Comparison of ENCODE assay signal across 17 cellular contexts in the genomic region with DNA sequence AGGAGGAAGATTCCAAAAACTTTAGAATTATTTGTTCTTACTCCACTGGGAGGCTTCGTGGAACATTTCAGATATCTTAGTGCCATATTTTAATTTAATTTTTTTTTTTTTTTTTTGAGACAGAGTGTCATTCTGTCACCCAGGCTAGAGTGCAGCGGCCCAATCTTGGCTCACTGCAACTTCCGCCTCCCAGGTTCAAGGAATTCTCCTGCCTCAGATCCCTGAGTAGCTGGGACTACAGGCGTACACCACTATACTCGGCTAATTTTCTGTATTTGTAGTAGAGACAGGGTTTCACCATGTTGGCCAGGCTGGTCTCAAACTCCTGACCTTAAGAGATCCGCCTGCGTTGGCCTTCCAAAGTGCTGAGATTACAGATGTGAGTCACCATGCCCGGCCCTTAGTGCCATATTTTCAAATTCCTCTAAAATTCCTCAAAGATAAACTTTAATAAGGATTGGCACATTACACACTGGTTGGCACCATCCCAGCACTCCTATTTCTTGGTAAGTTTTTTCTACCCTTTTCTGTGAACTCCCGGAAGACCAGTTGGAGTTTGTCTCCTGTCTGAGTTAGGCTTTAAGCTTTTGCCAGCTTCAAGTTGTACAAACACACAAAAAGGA.
"Had no signal": no experiment of that assay in that cellular context is flagged by ENCODE, and none has a peak within 500 bp of the region (broad histone marks: within the 10 kb centered on the region; RNA-seq: fewer than 3 reads in every experiment).

No MANE protein-coding gene starts in this region.

- DNase-seq: activated CD4-positive, alpha-beta T cell treated with anti-CD3 and anti-CD28 coated beads for 48 hours; activated CD8-positive, alpha-beta T cell treated with anti-CD3 and anti-CD28 coated beads for 36 hours; activated effector memory CD4-positive, alpha-beta T cell treated with Interleukin-2 at 50 U/mL for 16 hours; activated naive CD4-positive, alpha-beta T cell treated with anti-CD3 and anti-CD28 coated beads, Interleukin-2, amount 50 U/mL, for 16 hours; activated T-cell treated with anti-CD3 and anti-CD28 coated beads, Interleukin-2, amount 50 U/mL, for 4 hours; central memory CD4-positive, alpha-beta T cell; colonic mucosa; left colon; mammary epithelial cell; mucosa of descending colon; natural killer cell; right lobe of liver; T-helper 2 cell had no signal

- H3K4me3 ChIP-seq: adrenal gland, colonic mucosa, esophagus muscularis mucosa, mucosa of descending colon, right lobe of liver, thoracic aorta had no signal

- H3K27me3 ChIP-seq: adrenal gland, colonic mucosa, esophagus muscularis mucosa, right lobe of liver had no signal

- H3K36me3 ChIP-seq: adrenal gland, colonic mucosa, esophagus muscularis mucosa, right lobe of liver, thoracic aorta had no signal

- ATAC-seq: activated CD8-positive, alpha-beta T cell treated with anti-CD3 and anti-CD28 coated beads for 36 hours; activated T-cell treated with anti-CD3 and anti-CD28 coated beads, Interleukin-2, amount 50 U/mL, for 4 hours; left colon; mucosa of descending colon; natural killer cell; right lobe of liver; WTC11 had no signal

- H3K9me3 ChIP-seq: adrenal gland, colonic mucosa, esophagus muscularis mucosa, mucosa of descending colon, right lobe of liver, thoracic aorta had no signal

- H3K27ac ChIP-seq: adrenal gland, colonic mucosa, esophagus muscularis mucosa, right lobe of liver, thoracic aorta had no signal

- H3K4me1 ChIP-seq: adrenal gland, colonic mucosa, esophagus muscularis mucosa, right lobe of liver had no signal
